In genomic region chr3:139309880-139310279, GRCh38 we compare ENCODE assay signal across 1 cellular context.
TF ChIP-seq lines count a peak whose summit lies in the region.

No MANE protein-coding gene starts in this region.

TF ChIP-seq in HCT116, 20 proteins besides CTCF, POLR2A, EP300 and RAD21 (continued from another document):
- TF ChIP-seq SRF (IDR thresholded peaks at IDR 0.05; ENCODE audit: low read depth): no peak
- TF ChIP-seq ATF3 (IDR thresholded peaks at IDR 0.05): no peak
TF ChIP-seq in HCT116: peak in this region for 0.
